In the genomic region with DNA sequence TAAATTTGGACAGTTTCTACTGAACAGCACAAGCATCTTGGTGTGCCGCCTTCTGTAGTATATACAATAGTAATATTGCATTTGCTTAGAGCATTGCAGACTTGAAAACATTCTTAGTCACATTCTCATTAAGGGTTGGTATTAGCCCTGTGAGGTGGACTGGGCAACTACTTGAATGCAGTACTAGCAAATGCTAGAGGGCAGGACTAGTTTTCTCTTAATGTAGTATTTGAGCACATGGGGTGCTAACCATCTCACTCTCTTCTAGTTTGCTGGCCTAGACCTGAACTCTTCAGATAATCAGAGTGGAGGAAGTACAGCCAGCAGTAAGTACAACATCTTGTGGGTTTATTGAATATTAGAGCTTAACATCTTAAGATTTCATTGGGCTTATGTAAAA, we compare ENCODE assay signal across 8 cellular contexts. TPM values are rescaled to one million over a fixed set of nuclear protein-coding genes. Genes with fewer than 3 reads are reported as not detected.
DNase-seq lines count a peak whose midpoint lies in the region; ATAC-seq and TF ChIP-seq lines count a peak whose summit lies in the region.

No MANE protein-coding gene starts in this region.

- no peaks in the 10 kb centered on the region for H3K27me3 Mint-ChIP-seq in CD4-positive, alpha-beta memory T cell
- peaks cover 4% of the 10 kb centered on the region for H3K27me3 Mint-ChIP-seq in nephron progenitor cell (ENCODE audit: low read depth, poor library complexity)

- no peak for DNase-seq in CD4-positive, alpha-beta memory T cell
- no peak for DNase-seq in MM.1S
- DNase-seq in dorsolateral prefrontal cortex, result no peak
- no peak for DNase-seq in nephron progenitor cell
- DNase-seq in putamen (ENCODE audit: low spot score), result no peak

- H3K4me1 Mint-ChIP-seq in CD4-positive, alpha-beta memory T cell, result peaks cover 18 to 74% (median 54%) of the 10 kb centered on the region in 4 donors
- H3K4me1 Mint-ChIP-seq in nephron progenitor cell, result peaks cover 38% of the 10 kb centered on the region

- intact Hi-C loops in CD4-positive, alpha-beta memory T cell (cut with micrococcal nuclease), result loop anchor here (1.0 to 10.0 kb wide), 4 partner anchors 11 to 752 kb away; partner anchors contain the start of genes ATP6AP2 and MED14
- intact Hi-C loops in dorsolateral prefrontal cortex (cut with DNase I), result loop anchor here (5.0 to 10.0 kb wide), 3 partner anchors 108 to 250 kb away; partner anchors contain the start of genes NYX (in 1 of the 2) and USP9X (in 1 of the 2)

- H3K4me3 Mint-ChIP-seq in CD4-positive, alpha-beta memory T cell, result peak overlapping the region; percentile 91 to 99 (median 98)
- peak overlapping the region; percentile 88 for H3K4me3 Mint-ChIP-seq in nephron progenitor cell

- H3K27me3 ChIP-seq in CD4-positive, alpha-beta memory T cell (ENCODE audit: insufficient read depth, low read length), result no peaks in the 10 kb centered on the region
- H3K27me3 ChIP-seq in MM.1S (replicated peaks; ENCODE audit: insufficient read depth, low read length) (no peaks in the 10 kb centered on the region), dorsolateral prefrontal cortex (no peaks in the 10 kb centered on the region)

- peak overlapping the region; percentile 42 to 98 for H3K4me3 ChIP-seq in CD4-positive, alpha-beta memory T cell (ENCODE audit: low read length in 2 of 2)
- H3K4me3 ChIP-seq in MM.1S (ENCODE audit: low read length) (no peak overlapping the region; the same call in 1 of the 2 replicates), dorsolateral prefrontal cortex (peak overlapping the region in 58 of 59 donors; percentile 6 to 100 (median 96))

- peaks cover 82% of the 10 kb centered on the region for H3K79me2 ChIP-seq in MM.1S (ENCODE audit: low read length)

- peak overlapping the region; percentile 98 for H3K27ac ChIP-seq in CD4-positive, alpha-beta memory T cell (ENCODE audit: low read depth, low read length)
- H3K27ac ChIP-seq in MM.1S (ENCODE audit: low read length) (no peak overlapping the region), dorsolateral prefrontal cortex (peak overlapping the region in 6 of 59 donors; percentile 2 to 100 (median 16))

- H3K36me3 Mint-ChIP-seq in CD4-positive, alpha-beta memory T cell, result peaks cover 35 to 82% of the 10 kb centered on the region in 2 donors
- peaks cover 41% of the 10 kb centered on the region for H3K36me3 Mint-ChIP-seq in nephron progenitor cell (ENCODE audit: low read depth)

- H3K36me3 ChIP-seq in CD4-positive, alpha-beta memory T cell (ENCODE audit: insufficient read depth, low read length), result peaks cover 13% of the 10 kb centered on the region
- H3K36me3 ChIP-seq in MM.1S (replicated peaks; ENCODE audit: insufficient read depth, low read length), result peaks cover 16% of the 10 kb centered on the region; the same call in 1 of the 2 replicates

- H3K9me2 ChIP-seq in MM.1S (replicated peaks; ENCODE audit: insufficient read depth, low read length), result no peaks in the 10 kb centered on the region

- H4K20me1 ChIP-seq in MM.1S (ENCODE audit: insufficient read depth, low read length), result peaks cover 69% of the 10 kb centered on the region

- H3K9me3 Mint-ChIP-seq in CD4-positive, alpha-beta memory T cell, result peaks cover 0 to 19% (median 0%) of the 10 kb centered on the region in 8 donors
- H3K9me3 Mint-ChIP-seq in nephron progenitor cell, result peaks cover 18% of the 10 kb centered on the region

- peak overlapping the region in 6 of 7 donors; percentile 99 to 100 (median 100) for H3K27ac Mint-ChIP-seq in CD4-positive, alpha-beta memory T cell
- H3K27ac Mint-ChIP-seq in nephron progenitor cell, result no peak overlapping the region

- ATAC-seq in HG03460 (IDR thresholded peaks at IDR 0.05; ENCODE audit: unreplicated experiment), result no peak
- ATAC-seq in GM19452 (IDR thresholded peaks at IDR 0.05; ENCODE audit: unreplicated experiment), result no peak
- no peak for ATAC-seq in GM21447 (IDR thresholded peaks at IDR 0.05; ENCODE audit: unreplicated experiment)

- H3K4me1 ChIP-seq in CD4-positive, alpha-beta memory T cell (ENCODE audit: insufficient read depth, low read length), result peaks cover 52% of the 10 kb centered on the region
- H3K4me1 ChIP-seq in MM.1S (ENCODE audit: low read length), result peaks cover 12% of the 10 kb centered on the region

- peak overlapping the region; percentile 94; the same call in 1 of the 2 replicates for H3K4me2 ChIP-seq in MM.1S (ENCODE audit: low read depth, low read length)

- TF ChIP-seq CTCF in MM.1S (IDR thresholded peaks at IDR 0.05; ENCODE audit: low read length), result no peak
- no peak for TF ChIP-seq CTCF in dorsolateral prefrontal cortex (IDR thresholded peaks at IDR 0.05 in 54 of 56, conservative IDR thresholded peaks at IDR 0.05 in 2 of 56; ENCODE audit: low read depth in 1 of 56, partially characterized antibody in 56 of 56)
- TF ChIP-seq CTCF in nephron progenitor cell (IDR thresholded peaks at IDR 0.05), result no peak

- CTCF ChIA-PET in CD4-positive, alpha-beta memory T cell (lab: Charles Lee; ENCODE audit: partially characterized antibody), result interaction anchor here (1.5 to 2.2 kb wide), 3 partner anchors 106 to 157 kb away, joined by 4 to 8 read pairs (median 6); no protein-coding TSS in a partner anchor

- H2AFZ ChIP-seq in MM.1S (ENCODE audit: low read length), result no peak overlapping the region

- H3K9me3 ChIP-seq in CD4-positive, alpha-beta memory T cell (ENCODE audit: control insufficient read depth in 1 of 2, low read length in 2 of 2), result no peaks in the 10 kb centered on the region
- H3K9me3 ChIP-seq in MM.1S (replicated peaks; ENCODE audit: insufficient read depth, low read length), result no peaks in the 10 kb centered on the region

- POLR2A ChIA-PET in CD4-positive, alpha-beta memory T cell (lab: Charles Lee; ENCODE audit: partially characterized antibody), result interaction anchor here (1.0 to 3.5 kb wide), 8 partner anchors 8 to 106 kb away, joined by 3 to 33 read pairs (median 6); no protein-coding TSS in a partner anchor

- H3F3A ChIP-seq in MM.1S (ENCODE audit: insufficient read depth, low read length), result peaks cover 14% of the 10 kb centered on the region

- H3K9ac ChIP-seq in MM.1S (ENCODE audit: low read length), result no peak overlapping the region

RNA-seq across cellular contexts. Expression of gene DDX3X, which starts 3.2 kb away (rescaled TPM):
- 100 to 1,000 TPM; 318 to 320 TPM for total RNA-seq in CD4-positive, alpha-beta memory T cell
- 100 to 1,000 TPM; 256 to 257 TPM for polyA plus RNA-seq in CD4-positive, alpha-beta memory T cell
- 100 to 1,000 TPM; 125 to 336 (median 218) TPM for total RNA-seq in dorsolateral prefrontal cortex
